In genomic region chr6:27899543-27899942, GRCh38 we compare ENCODE assay signal across 34 cellular contexts. TPM values are rescaled to one million over a fixed set of nuclear protein-coding genes. Genes with fewer than 3 reads are reported as not detected.
"Had no signal": no experiment of that assay in that cellular context is flagged by ENCODE, and none has a peak within 500 bp of the region (broad histone marks: within the 10 kb centered on the region; RNA-seq: fewer than 3 reads in every experiment).

No MANE protein-coding gene starts in this region.

- DNase-seq: colonic mucosa; cortex of kidney; effector CD8-positive, alpha-beta T cell; effector memory CD8-positive, alpha-beta T cell; endodermal cell; erythroblast; esophagus squamous epithelium; foreskin fibroblast; foreskin melanocyte; gastrocnemius medialis; glutamatergic neuron; head of caudate nucleus; heart right ventricle; hippocampal formation; left cardiac atrium; left lung; left ventricle myocardium superior; lower lobe of right lung; mesenchymal stem cell; midbrain had no signal

- H3K9me3 Mint-ChIP-seq: dendritic cell treated with granulocyte-macrophage colony-stimulating factor and Interleukin-4, amounts not matched to agents 40 ng/mL and 50 ng/mL, for 4 days; effector memory CD8-positive, alpha-beta T cell; endodermal cell had no signal

- H3K27ac ChIP-seq: colonic mucosa, epithelial cell of prostate, esophagus squamous epithelium, gastrocnemius medialis, heart right ventricle, left lung, lower lobe of right lung had no signal

- H3K9me3 ChIP-seq: colonic mucosa, esophagus squamous epithelium, gastrocnemius medialis, heart right ventricle, left lung, lower lobe of right lung had no signal

- H3K27ac Mint-ChIP-seq: dendritic cell treated with granulocyte-macrophage colony-stimulating factor and Interleukin-4, amounts not matched to agents 40 ng/mL and 50 ng/mL, for 4 days; effector memory CD8-positive, alpha-beta T cell; endodermal cell had no signal

- ATAC-seq: effector memory CD8-positive, alpha-beta T cell; esophagus mucosa; gastrocnemius medialis; heart right ventricle; left cardiac atrium; left lung; left ventricle myocardium superior; lower lobe of right lung had no signal

- H3K4me3 ChIP-seq: colonic mucosa, esophagus squamous epithelium, gastrocnemius medialis, heart right ventricle, left lung, lower lobe of right lung had no signal

- H3K36me3 ChIP-seq: colonic mucosa, esophagus squamous epithelium, gastrocnemius medialis, heart right ventricle, left lung, lower lobe of right lung had no signal

- H3K4me1 ChIP-seq: colonic mucosa had no signal

- FAIRE-seq: endometrium, islet of Langerhans, keratinocyte had no signal

- H3K4me3 Mint-ChIP-seq: dendritic cell treated with granulocyte-macrophage colony-stimulating factor and Interleukin-4, amounts not matched to agents 40 ng/mL and 50 ng/mL, for 4 days; effector memory CD8-positive, alpha-beta T cell; endodermal cell had no signal

- H3K27me3 ChIP-seq: colonic mucosa, esophagus squamous epithelium, gastrocnemius medialis, heart right ventricle, left lung had no signal

RNA-seq across cellular contexts. Expression of gene OR2B2, which starts 12.7 kb away (rescaled TPM):
- total RNA-seq: colonic mucosa, dermis microvascular lymphatic vessel endothelial cell, endodermal cell, esophagus mucosa, esophagus squamous epithelium, gastrocnemius medialis, glomerular endothelial cell, heart right ventricle, kidney epithelial cell, left cardiac atrium, left lung, left ventricle myocardium superior, lower leg skin, lower lobe of right lung, lung microvascular endothelial cell, mesenteric fat pad, mononuclear cell, mucosa of gallbladder had no signal
- polyA plus RNA-seq: heart right ventricle, keratinocyte had no signal

RNA-seq across cellular contexts. Expression of gene OR2B6, which starts 57.5 kb away (rescaled TPM):
- total RNA-seq: dermis microvascular lymphatic vessel endothelial cell, endodermal cell, esophagus mucosa, esophagus squamous epithelium, gastrocnemius medialis, glomerular endothelial cell, heart right ventricle, kidney epithelial cell, left cardiac atrium, left lung, left ventricle myocardium superior, lower leg skin, lower lobe of right lung, lung microvascular endothelial cell, mesenteric fat pad, mononuclear cell, mucosa of gallbladder had no signal
- polyA plus RNA-seq: heart right ventricle, keratinocyte had no signal
